Comparison of ENCODE assay signal across 34 cellular contexts in the genomic region with DNA sequence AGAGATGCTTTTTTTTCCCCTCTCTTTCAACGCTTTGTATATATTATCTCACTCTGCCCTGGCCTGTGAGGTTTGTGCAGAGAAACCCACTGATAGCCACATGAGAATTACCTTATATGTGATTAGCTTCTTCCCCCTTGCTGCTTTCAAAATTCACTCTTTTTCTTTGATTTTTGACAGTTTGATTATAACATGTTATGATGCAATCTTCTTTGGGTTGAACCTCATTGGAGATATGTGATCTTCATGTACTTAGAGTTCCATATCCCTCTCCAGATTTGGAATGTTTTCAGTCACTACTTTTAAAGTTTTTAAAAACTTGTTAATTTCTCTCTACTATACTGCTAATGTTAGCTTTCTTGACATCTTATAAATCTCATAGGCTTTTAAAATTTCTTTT.
DNase-seq lines count a peak whose midpoint lies in the region; ATAC-seq, FAIRE-seq and TF ChIP-seq lines count a peak whose summit lies in the region.
"Had no signal": no experiment of that assay in that cellular context is flagged by ENCODE, and none has a peak within 500 bp of the region (broad histone marks: within the 10 kb centered on the region; RNA-seq: fewer than 3 reads in every experiment).

No MANE protein-coding gene starts in this region.

- H3K56ac ChIP-seq in IMR-90 (ENCODE audit: extremely low read depth, insufficient read depth, low read length): no peak overlapping the region

- H4K91ac ChIP-seq in IMR-90 (ENCODE audit: insufficient read depth, low read depth, low read length): no peak overlapping the region

- no peaks in the 10 kb centered on the region for H4K20me1 ChIP-seq in HepG2 (ENCODE audit: insufficient read depth, low read length)
- H4K20me1 ChIP-seq in IMR-90 (ENCODE audit: insufficient read depth, low read length): no peaks in the 10 kb centered on the region
- H4K20me1 ChIP-seq: BLaER1; BLaER1 treated with 17β-estradiol and CSF1 and Interleukin-3, amounts not matched to agents 10 nM and 100 nM had no signal

- H3K36me3 ChIP-seq in HepG2 (replicated peaks in 1 of 2; ENCODE audit: control insufficient read depth in 1 of 2, insufficient read depth in 2 of 2, low read length in 2 of 2): no peaks in the 10 kb centered on the region
- no peaks in the 10 kb centered on the region for H3K36me3 ChIP-seq in right lobe of liver
- no peaks in the 10 kb centered on the region for H3K36me3 ChIP-seq in HEK293 (ENCODE audit: control insufficient read depth in 2 of 2, insufficient read depth in 1 of 2, low read length in 2 of 2)
- no peaks in the 10 kb centered on the region for H3K36me3 ChIP-seq in IMR-90 (ENCODE audit: control insufficient read depth, insufficient read depth, low read length)
- H3K36me3 ChIP-seq: BE2C; BLaER1; BLaER1 treated with 17β-estradiol and CSF1 and Interleukin-3, amounts not matched to agents 10 nM and 100 nM had no signal

- TF ChIP-seq CTCF in HepG2 (CRISPR knock-in tag; IDR thresholded peaks at IDR 0.05) (no peak), right lobe of liver (IDR thresholded peaks at IDR 0.05) (no peak), HEK293 (tag by site-specific recombination; IDR thresholded peaks at IDR 0.05) (no peak), IMR-90 (conservative IDR thresholded peaks at IDR 0.05; ENCODE audit: low read depth, low read length) (no peak)

- intact Hi-C loops in HepG2 (cut with micrococcal nuclease; ENCODE audit: unreplicated experiment): no loop called here
- intact Hi-C loops in right lobe of liver (cut with DNase I): no loop called here
- intact Hi-C loops in IMR-90 (cut with micrococcal nuclease): no loop called here

- no peak overlapping the region for H3K4ac ChIP-seq in IMR-90 (ENCODE audit: low read depth, low read length)

- WGBS in HepG2 (ENCODE audit: low lambda C conversion rate): 40% methylated on average over 1 of the region's 1 CpG
- WGBS in right lobe of liver (ENCODE audit: insufficient coverage, low coverage, low lambda C conversion rate, missing lambda C conversion rate): 29% methylated on average over 1 of the region's 1 CpG
- no CpG with 5 or more reads among the region's 1 CpG for WGBS in IMR-90 (ENCODE audit: extremely low coverage in 2 of 2, insufficient read length in 1 of 2), 2 experiments

- no peak overlapping the region for H3K14ac ChIP-seq in IMR-90 (replicated peaks; ENCODE audit: low read depth, low read length)

- no peak overlapping the region for H3K27ac ChIP-seq in HepG2 (ENCODE audit: extremely low read length, insufficient read depth, low read length)
- H3K27ac ChIP-seq in right lobe of liver: no peak overlapping the region
- no peak overlapping the region for H3K27ac ChIP-seq in HEK293 (ENCODE audit: extremely low read depth, low read depth, low read length)
- H3K27ac ChIP-seq in IMR-90 (ENCODE audit: insufficient read depth, low read length): no peak overlapping the region
- H3K27ac ChIP-seq: 22Rv1; A549; BLaER1; BLaER1 treated with 17β-estradiol and CSF1 and Interleukin-3, amounts not matched to agents 10 nM and 100 nM; C4-2B had no signal

- no peaks in the 10 kb centered on the region for H3K27me3 ChIP-seq in HepG2 (ENCODE audit: control insufficient read depth in 1 of 2, insufficient read depth in 2 of 2, low read length in 2 of 2)
- no peaks in the 10 kb centered on the region for H3K27me3 ChIP-seq in right lobe of liver
- no peaks in the 10 kb centered on the region for H3K27me3 ChIP-seq in IMR-90 (ENCODE audit: control insufficient read depth, insufficient read depth, low read length)
- H3K27me3 ChIP-seq: BE2C; BLaER1; BLaER1 treated with 17β-estradiol and CSF1 and Interleukin-3, amounts not matched to agents 10 nM and 100 nM had no signal

- H2BK5ac ChIP-seq in IMR-90 (ENCODE audit: low read depth, low read length, poor library complexity, severe bottlenecking): no peak overlapping the region

- H3K79me2 ChIP-seq in HepG2 (ENCODE audit: insufficient read depth, low read length): no peaks in the 10 kb centered on the region

- H3K4me2 ChIP-seq in HepG2 (ENCODE audit: low read depth, low read length): no peak overlapping the region
- no peak overlapping the region for H3K4me2 ChIP-seq in IMR-90 (ENCODE audit: low read depth, low read length)
- H3K4me2 ChIP-seq: A549; BLaER1; BLaER1 treated with 17β-estradiol and CSF1 and Interleukin-3, amounts not matched to agents 10 nM and 100 nM had no signal

- in situ Hi-C loops in HepG2 (cut with HindIII; ENCODE audit: extremely low pct_ligation_motif_present, low pct_unique_long_range_greater_than_20kb): no loop called here
- in situ Hi-C loops in IMR-90 (cut with MboI; ENCODE audit: low sequenced_read_pairs): no loop called here

- BruUV-seq in HepG2 (replicated peaks; lab: Mats Ljungman, UMichigan): no TSS peak
- no TSS peak for BruUV-seq in IMR-90 (replicated peaks; lab: Mats Ljungman, UMichigan)

- no peak overlapping the region for H2BK20ac ChIP-seq in IMR-90 (ENCODE audit: low read depth, low read length)

- H2AFZ ChIP-seq in HepG2 (ENCODE audit: low read length) (no peak overlapping the region), IMR-90 (replicated peaks; ENCODE audit: low read length, poor library complexity) (no peak overlapping the region)

- H2AK5ac ChIP-seq in IMR-90 (ENCODE audit: low read depth, low read length): no peak overlapping the region

- ATAC-seq in HepG2: no peak
- no peak for ATAC-seq in right lobe of liver
- ATAC-seq in IMR-90 (ENCODE audit: low read depth): no peak
- ATAC-seq in GM18867 (IDR thresholded peaks at IDR 0.05; ENCODE audit: unreplicated experiment): no peak
- no peak for ATAC-seq in HG03439 (IDR thresholded peaks at IDR 0.05; ENCODE audit: unreplicated experiment)
- ATAC-seq: A549; CD8-positive, alpha-beta T cell had no signal

- H3K9ac ChIP-seq in HepG2 (ENCODE audit: insufficient read depth, low read depth, low read length) (no peak overlapping the region), IMR-90 (ENCODE audit: low read depth, low read length) (no peak overlapping the region)
- H3K9ac ChIP-seq: BLaER1; BLaER1 treated with 17β-estradiol and CSF1 and Interleukin-3, amounts not matched to agents 10 nM and 100 nM had no signal

- no peak overlapping the region for H3K23ac ChIP-seq in IMR-90 (ENCODE audit: low read depth, low read length)

- no peak overlapping the region for H2AK9ac ChIP-seq in IMR-90 (replicated peaks; ENCODE audit: low read depth, low read length, poor library complexity)

- H2BK120ac ChIP-seq in IMR-90 (ENCODE audit: low read depth, low read length): no peak overlapping the region

- FAIRE-seq in HepG2 (lab: Jason Lieb, UNC): no peak
- peak; percentile 14 for FAIRE-seq in A204.1 (lab: Jason Lieb, UNC)
- FAIRE-seq: A549, D721Med had no signal

- dilution Hi-C loops in IMR-90 (cut with HindIII; ENCODE audit: low sequenced_read_pairs, unreplicated experiment): no loop called here

- peaks cover 16% of the 10 kb centered on the region for H3K9me3 ChIP-seq in HepG2 (ENCODE audit: low read length)
- H3K9me3 ChIP-seq in right lobe of liver: no peaks in the 10 kb centered on the region
- no peaks in the 10 kb centered on the region for H3K9me3 ChIP-seq in HEK293 (ENCODE audit: control insufficient read depth, insufficient read depth, low read depth, low read length)
- no peaks in the 10 kb centered on the region for H3K9me3 ChIP-seq in IMR-90 (ENCODE audit: control insufficient read depth, insufficient read depth, low read length)
- H3K9me3 ChIP-seq: A549, BE2C, BLaER1 had no signal

- no peak for TF ChIP-seq POLR2A in HepG2 (IDR thresholded peaks at IDR 0.05; ENCODE audit: insufficient read depth in 1 of 2, low read depth in 2 of 2, low read length in 2 of 2)
- no peak for TF ChIP-seq POLR2A in right lobe of liver (IDR thresholded peaks at IDR 0.05)
- no peak for TF ChIP-seq POLR2A in IMR-90 (IDR thresholded peaks at IDR 0.05; ENCODE audit: low read depth, low read length)

- DNase-seq in HepG2 (ENCODE audit: low spot score): no peak
- no peak for DNase-seq in right lobe of liver
- DNase-seq in IMR-90: no peak
- no peak for DNase-seq in CD1c-positive myeloid dendritic cell (ENCODE audit: extremely low spot score)
- DNase-seq: 8988T; ACHN; AML-193; BE2C; C1 segment of cervical spinal cord; Caco-2; Calu3; CD4-positive, alpha-beta memory T cell; CD4-positive, alpha-beta T cell; CD4-positive, CD25-positive, alpha-beta regulatory T cell; CD8-positive, alpha-beta memory T cell; CD8-positive, alpha-beta T cell; COR-L47; DMS 273 treated with DMSO at 0.1 percent for 48 hours; DMS153; DMS53; DMS79; DMS79 treated with DMSO at 0.1 percent for 48 hours; DND-41; EL had no signal

- POLR2A ChIA-PET in HepG2 (lab: Yijun Ruan, JAX): no interaction called here
- POLR2A ChIA-PET in HEK293 (lab: Yijun Ruan, JAX): no interaction called here
- POLR2A ChIA-PET in IMR-90 (lab: Charles Lee; ENCODE audit: unreplicated experiment): no interaction called here

- H3K79me1 ChIP-seq in IMR-90 (ENCODE audit: low read depth in 1 of 2, low read length in 2 of 2): no peaks in the 10 kb centered on the region

- CTCF ChIA-PET in HepG2 (lab: Yijun Ruan, JAX; ENCODE audit: low intra/inter-chr PET ratio, low total read pairs): no interaction called here
- CTCF ChIA-PET in HEK293 (lab: Yijun Ruan, JAX): no interaction called here
- CTCF ChIA-PET in IMR-90 (lab: Yijun Ruan, JAX): no interaction called here

- TF ChIP-seq RAD21 in HepG2 (CRISPR knock-in tag; IDR thresholded peaks at IDR 0.05) (no peak), IMR-90 (IDR thresholded peaks at IDR 0.05; ENCODE audit: low read length) (no peak)

- H3K4me1 ChIP-seq in HepG2 (ENCODE audit: insufficient read depth, low read length): no peaks in the 10 kb centered on the region
- H3K4me1 ChIP-seq in right lobe of liver: no peaks in the 10 kb centered on the region
- H3K4me1 ChIP-seq in HEK293 (ENCODE audit: control insufficient read depth, insufficient read depth, low read length): no peaks in the 10 kb centered on the region
- H3K4me1 ChIP-seq in IMR-90 (ENCODE audit: control insufficient read depth, insufficient read depth, low read length): no peaks in the 10 kb centered on the region
- H3K4me1 ChIP-seq: A549; BE2C; BLaER1; BLaER1 treated with 17β-estradiol and CSF1 and Interleukin-3, amounts not matched to agents 10 nM and 100 nM; Caco-2 had no signal

- H4K8ac ChIP-seq in IMR-90 (ENCODE audit: low read depth in 2 of 2, low read length in 2 of 2): no peak overlapping the region

- no peaks in the 10 kb centered on the region for H3K9me1 ChIP-seq in IMR-90 (ENCODE audit: insufficient read depth, low read length)

- no peak overlapping the region for H2BK15ac ChIP-seq in IMR-90 (ENCODE audit: low read depth, low read length)

- no peak overlapping the region for H3K4me3 ChIP-seq in HepG2 (replicated peaks in 1 of 3; ENCODE audit: insufficient read depth in 1 of 3, low read depth in 2 of 3, low read length in 3 of 3)
- no peak overlapping the region for H3K4me3 ChIP-seq in right lobe of liver
- H3K4me3 ChIP-seq in HEK293 (ENCODE audit: low read depth, low read length): no peak overlapping the region
- H3K4me3 ChIP-seq in IMR-90 (ENCODE audit: insufficient read depth, low read depth, low read length): no peak overlapping the region
- H3K4me3 ChIP-seq: A549; BLaER1; BLaER1 treated with 17β-estradiol and CSF1 and Interleukin-3, amounts not matched to agents 10 nM and 100 nM had no signal

- H3K18ac ChIP-seq in IMR-90 (ENCODE audit: low read depth, low read length): no peak overlapping the region

- TF ChIP-seq EP300 in HepG2 (IDR thresholded peaks at IDR 0.05; ENCODE audit: low read depth in 2 of 2, low read length in 2 of 2) (no peak), HepG2 (CRISPR knock-in tag; IDR thresholded peaks at IDR 0.05; ENCODE audit: borderline replicate concordance) (no peak)

- no peak overlapping the region for H4K5ac ChIP-seq in IMR-90 (ENCODE audit: low read depth, low read length)
